ENCODE assay signal across 3 cellular contexts in genomic region chr16:71684280-71684679, GRCh38. TPM values are rescaled to one million over a fixed set of nuclear protein-coding genes. Genes with fewer than 3 reads are reported as not detected.
"Had no signal": no experiment of that assay in that cellular context is flagged by ENCODE, and none has a peak within 500 bp of the region (broad histone marks: within the 10 kb centered on the region; RNA-seq: fewer than 3 reads in every experiment).

No MANE protein-coding gene starts in this region.

RNA-seq across cellular contexts. Expression of gene MARVELD3, which starts 58.3 kb away (rescaled TPM):
- total RNA-seq: LHCN-M2, M059J, NCI-H460 had no signal
